13 cellular contexts compared by ENCODE assay signal in the genomic region with DNA sequence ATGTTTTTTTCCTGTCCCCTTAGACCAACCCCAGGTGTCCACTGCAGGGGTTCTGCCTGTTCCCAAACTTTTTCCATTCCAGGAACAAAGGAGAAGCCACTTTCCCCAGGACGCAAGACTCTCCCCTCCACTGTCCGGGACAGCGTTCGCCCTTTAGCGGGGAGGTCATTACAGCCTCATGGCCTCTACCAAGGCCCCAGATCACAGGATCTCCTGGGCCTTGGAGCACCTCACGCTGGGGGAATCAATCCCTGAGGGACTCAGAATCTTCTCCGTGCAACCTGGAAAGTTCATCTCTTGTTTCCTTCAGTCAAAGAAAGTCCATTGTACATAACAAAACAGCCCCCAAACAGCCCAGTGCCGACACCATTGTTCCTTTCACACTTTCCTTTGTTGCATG. TPM values are rescaled to one million over a fixed set of nuclear protein-coding genes. Genes with fewer than 3 reads are reported as not detected.
A peak's percentile ranks its signal among the peaks of the same experiment; 100 is the strongest.
DNase-seq lines count a peak whose midpoint lies in the region; ATAC-seq and TF ChIP-seq lines count a peak whose summit lies in the region.
"Had no signal": no experiment of that assay in that cellular context is flagged by ENCODE, and none has a peak within 500 bp of the region (broad histone marks: within the 10 kb centered on the region; RNA-seq: fewer than 3 reads in every experiment).

No MANE protein-coding gene starts in this region.

- no peaks in the 10 kb centered on the region for H3K4me1 ChIP-seq in sigmoid colon
- H3K4me1 ChIP-seq in upper lobe of left lung: no peaks in the 10 kb centered on the region
- H3K4me1 ChIP-seq in osteoblast (ENCODE audit: insufficient read depth, low read length): no peaks in the 10 kb centered on the region

- ATAC-seq in natural killer cell (no peak), upper lobe of left lung (ENCODE audit: low FRiP score in 2 of 2) (no peak), GM18867 (IDR thresholded peaks at IDR 0.05; ENCODE audit: unreplicated experiment) (no peak)
- ATAC-seq in natural killer cell treated with Interleukin-12 subunit alpha and Interleukin-12 subunit beta and Interleukin-15 and Interleukin-18, amount 100 ng/mL, for 72 hours: no peak

- no peaks in the 10 kb centered on the region for H3K9me3 Mint-ChIP-seq in natural killer cell
- no peaks in the 10 kb centered on the region for H3K9me3 Mint-ChIP-seq in natural killer cell treated with Interleukin-12 subunit alpha and Interleukin-12 subunit beta and Interleukin-15 and Interleukin-18, amount 100 ng/mL, for 72 hours
- H3K9me3 Mint-ChIP-seq: CD8-positive, alpha-beta memory T cell had no signal

- no peaks in the 10 kb centered on the region for H3K79me2 ChIP-seq in osteoblast (ENCODE audit: insufficient read depth, low read length)

- H3K36me3 ChIP-seq in sigmoid colon: peaks cover 0 to 3% (median 0%) of the 10 kb centered on the region in 4 donors
- H3K36me3 ChIP-seq in upper lobe of left lung: peaks cover 0 to 44% (median 22%) of the 10 kb centered on the region in 4 donors
- peaks cover 7% of the 10 kb centered on the region for H3K36me3 ChIP-seq in osteoblast (ENCODE audit: insufficient read depth, low read length)

- no peak overlapping the region for H3K4me3 ChIP-seq in sigmoid colon
- H3K4me3 ChIP-seq in upper lobe of left lung: no peak overlapping the region
- no peak overlapping the region for H3K4me3 ChIP-seq in osteoblast (ENCODE audit: insufficient read depth, low read length)
- H3K4me3 ChIP-seq: BLaER1 had no signal

- peak overlapping the region; percentile 13 to 64 for H3K27ac Mint-ChIP-seq in natural killer cell
- no peak overlapping the region for H3K27ac Mint-ChIP-seq in natural killer cell treated with Interleukin-12 subunit alpha and Interleukin-12 subunit beta and Interleukin-15 and Interleukin-18, amount 100 ng/mL, for 72 hours

- peaks cover 8 to 19% of the 10 kb centered on the region in 2 donors for H3K4me1 Mint-ChIP-seq in natural killer cell
- H3K4me1 Mint-ChIP-seq in natural killer cell treated with Interleukin-12 subunit alpha and Interleukin-12 subunit beta and Interleukin-15 and Interleukin-18, amount 100 ng/mL, for 72 hours (ENCODE audit: low read depth in 2 of 2): peaks cover 6 to 11% of the 10 kb centered on the region in 2 donors

- DNase-seq in natural killer cell (no peak), mesenteric fat pad (ENCODE audit: low spot score) (peak; percentile 55), sigmoid colon (peak; percentile 11), upper lobe of left lung (no peak), osteoblast (ENCODE audit: insufficient read length, low spot score, missing footprints) (no peak)
- DNase-seq in natural killer cell treated with Interleukin-12 subunit alpha and Interleukin-12 subunit beta and Interleukin-15 and Interleukin-18, amount 100 ng/mL, for 72 hours (ENCODE audit: low spot score): no peak
- DNase-seq: 8988T; AML-193; Caco-2; CD8-positive, alpha-beta memory T cell; IMR-90 had no signal

- no peak for TF ChIP-seq CTCF in natural killer cell (IDR thresholded peaks at IDR 0.05)
- no peak for TF ChIP-seq CTCF in sigmoid colon (IDR thresholded peaks at IDR 0.05)
- no peak for TF ChIP-seq CTCF in upper lobe of left lung (IDR thresholded peaks at IDR 0.05)
- TF ChIP-seq CTCF in osteoblast (IDR thresholded peaks at IDR 0.05; ENCODE audit: extremely low read depth, low read depth, low read length): no peak

- H3K36me3 Mint-ChIP-seq in natural killer cell: peaks cover 16% of the 10 kb centered on the region
- H3K36me3 Mint-ChIP-seq in natural killer cell treated with Interleukin-12 subunit alpha and Interleukin-12 subunit beta and Interleukin-15 and Interleukin-18, amount 100 ng/mL, for 72 hours: peaks cover 10% of the 10 kb centered on the region

- intact Hi-C loops in natural killer cell (cut with micrococcal nuclease) (no loop called here), sigmoid colon (cut with DNase I) (no loop called here)

- no peak overlapping the region for H3K4me2 ChIP-seq in osteoblast (ENCODE audit: insufficient read depth, low read length)
- H3K4me2 ChIP-seq: BLaER1 had no signal

- no peak overlapping the region for H3K27ac ChIP-seq in sigmoid colon
- no peak overlapping the region for H3K27ac ChIP-seq in upper lobe of left lung
- H3K27ac ChIP-seq in osteoblast (ENCODE audit: low read depth, low read length): no peak overlapping the region
- H3K27ac ChIP-seq: BLaER1 had no signal

- H3K27me3 ChIP-seq in sigmoid colon (no peaks in the 10 kb centered on the region), upper lobe of left lung (no peaks in the 10 kb centered on the region), osteoblast (ENCODE audit: insufficient read depth, low read length) (peaks cover 4% of the 10 kb centered on the region)
- H3K27me3 ChIP-seq: BLaER1 had no signal

- H3K4me3 Mint-ChIP-seq in natural killer cell: no peak overlapping the region
- no peak overlapping the region for H3K4me3 Mint-ChIP-seq in natural killer cell treated with Interleukin-12 subunit alpha and Interleukin-12 subunit beta and Interleukin-15 and Interleukin-18, amount 100 ng/mL, for 72 hours
- H3K4me3 Mint-ChIP-seq: CD8-positive, alpha-beta memory T cell had no signal

- no peak for TF ChIP-seq POLR2A in sigmoid colon (IDR thresholded peaks at IDR 0.05)
- TF ChIP-seq POLR2A in upper lobe of left lung (IDR thresholded peaks at IDR 0.05): no peak

- no peaks in the 10 kb centered on the region for H4K20me1 ChIP-seq in osteoblast (ENCODE audit: insufficient read depth, low read length)

- no peaks in the 10 kb centered on the region for H3K27me3 Mint-ChIP-seq in natural killer cell (ENCODE audit: low read depth in 2 of 2)
- no peaks in the 10 kb centered on the region for H3K27me3 Mint-ChIP-seq in natural killer cell treated with Interleukin-12 subunit alpha and Interleukin-12 subunit beta and Interleukin-15 and Interleukin-18, amount 100 ng/mL, for 72 hours
- H3K27me3 Mint-ChIP-seq: CD8-positive, alpha-beta memory T cell had no signal

- H3K9me3 ChIP-seq in sigmoid colon (no peaks in the 10 kb centered on the region), upper lobe of left lung (no peaks in the 10 kb centered on the region), osteoblast (ENCODE audit: low read depth, low read length) (no peaks in the 10 kb centered on the region)
- H3K9me3 ChIP-seq: BLaER1, Caco-2 had no signal

- no peak for TF ChIP-seq EP300 in sigmoid colon (IDR thresholded peaks at IDR 0.05)
- no peak for TF ChIP-seq EP300 in upper lobe of left lung (IDR thresholded peaks at IDR 0.05)

- 96% methylated on average over 8 of the region's 8 CpGs for WGBS in sigmoid colon, 2 donors
- WGBS in upper lobe of left lung, 2 donors: 92 to 93% methylated on average over 8 of the region's 8 CpGs

- H2AFZ ChIP-seq in osteoblast (ENCODE audit: low read length): no peak overlapping the region

RNA-seq across cellular contexts. Expression of a gene that starts 41.2 kb away (rescaled TPM):
- total RNA-seq in natural killer cell (10 to 100 TPM in 1 of 3 donors, 1 to 10 TPM in 2; 5.3 to 10.0 (median 6.8) TPM), mesenteric fat pad (0.39 TPM), sigmoid colon (1 to 10 TPM in 2 of 4 donors, under 1 TPM in 2; 0.49 to 2.0 (median 1.2) TPM), upper lobe of left lung (1 to 10 TPM; 1.0 to 7.3 (median 5.0) TPM), osteoblast (2.5 and 3.5 TPM in 2 replicates)
- 100 to 1,000 TPM; 141 to 270 TPM for total RNA-seq in natural killer cell treated with Interleukin-12 subunit alpha and Interleukin-12 subunit beta and Interleukin-15 and Interleukin-18, amount 100 ng/mL, for 72 hours
- 10 to 100 TPM in 1 of 3 donors, 1 to 10 TPM in 1, under 1 TPM in 1; 0.60 to 29.0 (median 1.2) TPM for polyA plus RNA-seq in sigmoid colon

Comparison
In these comparisons a context has a peak if more than half of its experiments do, and no peak if none do; other contexts are left out.
1. H3K27ac Mint-ChIP-seq: peak in natural killer cell (2 of 2); none in natural killer cell treated with Interleukin-12 subunit alpha and Interleukin-12 subunit beta and Interleukin-15 and Interleukin-18, amount 100 ng/mL, for 72 hours (0 of 2).
2. RNA of a gene that starts 41.2 kb away (total RNA-seq): 141 to 270 TPM in natural killer cell treated with Interleukin-12 subunit alpha and Interleukin-12 subunit beta and Interleukin-15 and Interleukin-18, amount 100 ng/mL, for 72 hours; 5.3 to 10.0 TPM in natural killer cell, 1.0 to 7.3 TPM in upper lobe of left lung, 2.5 to 3.5 TPM in osteoblast, 0.49 to 2.0 TPM in sigmoid colon and 0.39 TPM in mesenteric fat pad (single experiment); every median in the first group is over 10 times any median in the second.
3. DNase-seq: peak in mesenteric fat pad (single experiment) and sigmoid colon (single experiment); none in natural killer cell (single experiment), natural killer cell treated with Interleukin-12 subunit alpha and Interleukin-12 subunit beta and Interleukin-15 and Interleukin-18, amount 100 ng/mL, for 72 hours (single experiment), upper lobe of left lung (0 of 2) and osteoblast (single experiment).